20 cellular contexts compared by ENCODE assay signal in genomic region chr1:8226747-8227146, GRCh38.
A peak's percentile ranks its signal among the peaks of the same experiment; 100 is the strongest.
DNase-seq lines count a peak whose midpoint lies in the region; ATAC-seq, FAIRE-seq and TF ChIP-seq lines count a peak whose summit lies in the region.
"Had no signal": no experiment of that assay in that cellular context is flagged by ENCODE, and none has a peak within 500 bp of the region (broad histone marks: within the 10 kb centered on the region; RNA-seq: fewer than 3 reads in every experiment).

No MANE protein-coding gene starts in this region.

- H3K27ac Mint-ChIP-seq in activated naive CD4-positive, alpha-beta T cell treated with anti-CD3 and anti-CD28 coated beads for 36 hours, result no peak overlapping the region
- H3K27ac Mint-ChIP-seq in activated naive CD4-positive, alpha-beta T cell treated with anti-CD3 and anti-CD28 coated beads, Interleukin-2, amount 50 U/mL, for 72 hours, result no peak overlapping the region
- H3K27ac Mint-ChIP-seq in astrocyte (ENCODE audit: unreplicated experiment), result peak overlapping the region; percentile 18

- H3K4me1 ChIP-seq in astrocyte (ENCODE audit: insufficient read depth, low read length), result peaks cover 6% of the 10 kb centered on the region
- H3K4me1 ChIP-seq in right lobe of liver, result no peaks in the 10 kb centered on the region
- H3K4me1 ChIP-seq in upper lobe of right lung, result peaks cover 10% of the 10 kb centered on the region

- H3K27me3 ChIP-seq in astrocyte (ENCODE audit: insufficient read depth, low read length) (no peaks in the 10 kb centered on the region), right lobe of liver (no peaks in the 10 kb centered on the region), upper lobe of right lung (no peaks in the 10 kb centered on the region)

- no peaks in the 10 kb centered on the region for H3K36me3 ChIP-seq in astrocyte (ENCODE audit: insufficient read depth, low read length)
- H3K36me3 ChIP-seq in right lobe of liver, result no peaks in the 10 kb centered on the region
- H3K36me3 ChIP-seq in upper lobe of right lung, result no peaks in the 10 kb centered on the region

- no peaks in the 10 kb centered on the region for H3K79me2 ChIP-seq in astrocyte (ENCODE audit: insufficient read depth, low read length)

- no peak overlapping the region for H3K4me3 Mint-ChIP-seq in activated naive CD4-positive, alpha-beta T cell treated with anti-CD3 and anti-CD28 coated beads for 36 hours
- H3K4me3 Mint-ChIP-seq in astrocyte (ENCODE audit: unreplicated experiment), result no peak overlapping the region

- no peak overlapping the region for H3K9ac ChIP-seq in astrocyte (ENCODE audit: low read length)

- no peak overlapping the region for H2AFZ ChIP-seq in astrocyte (ENCODE audit: low read depth, low read length)
- H2AFZ ChIP-seq: PC-9 had no signal

- no peak overlapping the region for H3K4me2 ChIP-seq in astrocyte (ENCODE audit: low read length)
- H3K4me2 ChIP-seq: PC-9 had no signal

- H3K27me3 Mint-ChIP-seq in activated naive CD4-positive, alpha-beta T cell treated with anti-CD3 and anti-CD28 coated beads for 36 hours (ENCODE audit: low read depth), result peaks cover 6% of the 10 kb centered on the region
- H3K27me3 Mint-ChIP-seq in astrocyte (ENCODE audit: low read depth, unreplicated experiment), result peaks cover 8% of the 10 kb centered on the region

- H4K20me1 ChIP-seq in astrocyte (ENCODE audit: insufficient read depth, low read length), result no peaks in the 10 kb centered on the region

- peaks cover 3% of the 10 kb centered on the region for H3K9me3 Mint-ChIP-seq in activated naive CD4-positive, alpha-beta T cell treated with anti-CD3 and anti-CD28 coated beads for 36 hours
- H3K9me3 Mint-ChIP-seq in activated naive CD4-positive, alpha-beta T cell treated with anti-CD3 and anti-CD28 coated beads, Interleukin-2, amount 50 U/mL, for 72 hours, result peaks cover 7 to 17% of the 10 kb centered on the region in 2 donors
- peaks cover 5% of the 10 kb centered on the region for H3K9me3 Mint-ChIP-seq in astrocyte (ENCODE audit: unreplicated experiment)

- peak; percentile 12 for DNase-seq in activated naive CD4-positive, alpha-beta T cell treated with anti-CD3 and anti-CD28 coated beads for 36 hours
- no peak for DNase-seq in activated naive CD4-positive, alpha-beta T cell treated with anti-CD3 and anti-CD28 coated beads, Interleukin-2, amount 50 U/mL, for 72 hours (ENCODE audit: low spot score in 2 of 2)
- DNase-seq in astrocyte (ENCODE audit: low read depth) (no peak), right lobe of liver (no peak), upper lobe of right lung (no peak), amniotic stem cell (lab: John Stamatoyannopoulos, UW) (no peak)
- DNase-seq in stimulated activated CD4-positive, alpha-beta T cell treated with anti-CD3 and anti-CD28 coated beads, Interleukin-15, amount 100 ng/mL, for 24 hours, result no peak
- DNase-seq: COR-L47; DMS153; EL; HCEC 1CT; NCI-H1436 treated with DMSO at 0.1 percent for 48 hours; NCI-H2081 treated with DMSO at 0.1 percent for 48 hours; NCI-H526 treated with DMSO at 0.1 percent for 48 hours; NK-92 treated with Interleukin-12 subunit alpha and Interleukin-12 subunit beta, amount 100 ng/mL, for 24 hours; PC-9; Right ventricle myocardium superior had no signal

- CTCF ChIA-PET in activated naive CD4-positive, alpha-beta T cell treated with anti-CD3 and anti-CD28 coated beads for 36 hours (lab: Charles Lee), result no interaction called here

- intact Hi-C loops in activated naive CD4-positive, alpha-beta T cell treated with anti-CD3 and anti-CD28 coated beads for 36 hours (cut with micrococcal nuclease), result no loop called here
- intact Hi-C loops in right lobe of liver (cut with DNase I), result no loop called here
- intact Hi-C loops in upper lobe of right lung (cut with DNase I), result no loop called here

- ATAC-seq in activated naive CD4-positive, alpha-beta T cell treated with anti-CD3 and anti-CD28 coated beads, Interleukin-2, amount 50 U/mL, for 72 hours, result no peak
- peak; percentile 42 to 54 (median 47) for ATAC-seq in right lobe of liver
- peak; percentile 47 for ATAC-seq in upper lobe of right lung
- ATAC-seq in HG03135 (IDR thresholded peaks at IDR 0.05; ENCODE audit: unreplicated experiment), result no peak

- no peak for FAIRE-seq in astrocyte (lab: Jason Lieb, UNC)
- FAIRE-seq: A204.1 had no signal

- H3K27ac ChIP-seq in astrocyte (ENCODE audit: low read depth, low read length) (no peak overlapping the region), right lobe of liver (no peak overlapping the region), upper lobe of right lung (no peak overlapping the region)
- H3K27ac ChIP-seq: C4-2B had no signal

- H3K36me3 Mint-ChIP-seq in activated naive CD4-positive, alpha-beta T cell treated with anti-CD3 and anti-CD28 coated beads for 36 hours (ENCODE audit: low read depth), result no peaks in the 10 kb centered on the region
- H3K36me3 Mint-ChIP-seq in activated naive CD4-positive, alpha-beta T cell treated with anti-CD3 and anti-CD28 coated beads, Interleukin-2, amount 50 U/mL, for 72 hours, result peaks cover 6 to 8% of the 10 kb centered on the region in 2 donors
- no peaks in the 10 kb centered on the region for H3K36me3 Mint-ChIP-seq in astrocyte (ENCODE audit: low read depth, unreplicated experiment)

- peaks cover 6% of the 10 kb centered on the region for H3K4me1 Mint-ChIP-seq in activated naive CD4-positive, alpha-beta T cell treated with anti-CD3 and anti-CD28 coated beads for 36 hours (ENCODE audit: low read depth)
- H3K4me1 Mint-ChIP-seq in astrocyte (ENCODE audit: low read depth, unreplicated experiment), result peaks cover 6% of the 10 kb centered on the region

- H3K4me3 ChIP-seq in astrocyte (ENCODE audit: insufficient read depth, low read depth, low read length), result no peak overlapping the region
- H3K4me3 ChIP-seq in right lobe of liver, result no peak overlapping the region
- no peak overlapping the region for H3K4me3 ChIP-seq in upper lobe of right lung
- H3K4me3 ChIP-seq: PC-9 had no signal

- no peak for TF ChIP-seq POLR2A in right lobe of liver (IDR thresholded peaks at IDR 0.05)

- 36% methylated on average over 4 of the region's 5 CpGs for WGBS in right lobe of liver (ENCODE audit: insufficient coverage, low coverage, low lambda C conversion rate, missing lambda C conversion rate)

- H3K9me3 ChIP-seq in astrocyte (ENCODE audit: insufficient read depth, low read depth, low read length), result peaks cover 4% of the 10 kb centered on the region
- H3K9me3 ChIP-seq in right lobe of liver, result no peaks in the 10 kb centered on the region
- H3K9me3 ChIP-seq in upper lobe of right lung, result no peaks in the 10 kb centered on the region

- TF ChIP-seq CTCF in astrocyte (IDR thresholded peaks at IDR 0.05; ENCODE audit: insufficient read depth, low read depth, low read length), result no peak
- TF ChIP-seq CTCF in right lobe of liver (IDR thresholded peaks at IDR 0.05), result no peak
- no peak for TF ChIP-seq CTCF in upper lobe of right lung (IDR thresholded peaks at IDR 0.05)

Comparison
In these comparisons a context has a peak if more than half of its experiments do, and no peak if none do; other contexts are left out.
1. ATAC-seq: peak in right lobe of liver (4 of 4) and upper lobe of right lung (single experiment); none in activated naive CD4-positive, alpha-beta T cell treated with anti-CD3 and anti-CD28 coated beads, Interleukin-2, amount 50 U/mL, for 72 hours (0 of 2) and HG03135 (single experiment).